Comparison of ENCODE assay signal across 16 cellular contexts in the genomic region with DNA sequence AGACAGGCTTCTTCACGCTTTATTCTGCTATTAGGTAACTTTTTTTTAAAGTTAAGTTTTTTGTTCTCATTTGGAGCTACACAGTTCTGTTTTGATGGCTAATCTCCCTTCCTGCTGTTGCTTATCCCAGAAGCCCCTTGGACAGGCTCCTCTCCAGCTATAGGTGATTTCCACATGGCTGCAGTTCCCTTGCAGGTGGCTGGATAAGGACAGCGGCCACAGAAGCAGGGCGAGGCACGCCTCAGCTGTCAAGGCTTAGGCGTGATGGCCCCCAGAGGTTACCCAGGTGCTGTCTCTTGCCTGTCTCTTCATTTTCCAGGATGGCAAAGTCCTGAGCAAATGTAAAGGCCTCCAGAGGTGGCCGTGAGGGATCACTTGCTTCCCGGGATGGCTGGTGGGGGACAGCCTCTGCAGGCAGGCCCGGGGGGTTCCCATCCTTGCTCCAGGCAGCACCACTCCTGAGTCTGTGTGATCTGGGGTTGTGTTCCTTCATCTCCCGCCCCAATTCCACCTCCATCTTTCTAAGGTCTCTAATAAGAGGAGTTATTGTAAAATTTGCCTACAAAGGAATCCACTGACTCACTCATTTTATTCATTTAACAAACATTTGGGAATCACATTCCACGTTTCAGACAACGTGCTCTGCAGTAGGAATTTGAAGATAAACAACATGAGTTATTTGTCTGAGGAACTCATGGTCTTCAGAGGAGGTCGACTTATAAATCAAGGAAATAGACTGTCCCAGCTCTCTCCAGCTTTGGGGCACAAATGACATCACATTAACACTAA. TPM values are rescaled to one million over a fixed set of nuclear protein-coding genes. Genes with fewer than 3 reads are reported as not detected.
DNase-seq lines count a peak whose midpoint lies in the region; ATAC-seq, FAIRE-seq and TF ChIP-seq lines count a peak whose summit lies in the region.
"Had no signal": no experiment of that assay in that cellular context is flagged by ENCODE, and none has a peak within 500 bp of the region (broad histone marks: within the 10 kb centered on the region; RNA-seq: fewer than 3 reads in every experiment).

No MANE protein-coding gene starts in this region.

- no peaks in the 10 kb centered on the region for H4K20me1 ChIP-seq in astrocyte (ENCODE audit: insufficient read depth, low read length)

- H3K4me1 Mint-ChIP-seq in MCF 10A (ENCODE audit: insufficient read depth, unreplicated experiment) (peaks cover 13% of the 10 kb centered on the region), astrocyte (ENCODE audit: low read depth, unreplicated experiment) (peaks cover 2% of the 10 kb centered on the region)
- H3K4me1 Mint-ChIP-seq: activated T-helper 17 cell treated with anti-CD3 and anti-CD28 coated beads, Interleukin-2, amount 50 U/mL, for 72 hours had no signal

- POLR2A ChIA-PET in MCF 10A (lab: Yijun Ruan, JAX): interaction anchor here (0.6 kb wide), 2 partner anchors 14 to 135 kb away, joined by 3 to 5 read pairs; no protein-coding TSS in a partner anchor

- no peak for FAIRE-seq in astrocyte (lab: Jason Lieb, UNC)
- FAIRE-seq in D721Med (lab: Jason Lieb, UNC): no peak

- no peaks in the 10 kb centered on the region for H3K79me2 ChIP-seq in astrocyte (ENCODE audit: insufficient read depth, low read length)

- no peaks in the 10 kb centered on the region for H3K27me3 Mint-ChIP-seq in MCF 10A (ENCODE audit: insufficient read depth, unreplicated experiment)
- H3K27me3 Mint-ChIP-seq in astrocyte (ENCODE audit: low read depth, unreplicated experiment): no peaks in the 10 kb centered on the region
- H3K27me3 Mint-ChIP-seq: activated CD4-positive, alpha-beta memory T cell treated with anti-CD3 and anti-CD28 coated beads, Interleukin-2, amount 10 ng/mL, durations not matched to agents 7 days and 5 days; activated T-helper 17 cell treated with anti-CD3 and anti-CD28 coated beads, Interleukin-2, amount 50 U/mL, for 72 hours had no signal

- H3K27me3 ChIP-seq in breast epithelium (no peaks in the 10 kb centered on the region), astrocyte (ENCODE audit: insufficient read depth, low read length) (no peaks in the 10 kb centered on the region), foreskin keratinocyte (no peaks in the 10 kb centered on the region)

- H3K4me3 Mint-ChIP-seq in MCF 10A (ENCODE audit: unreplicated experiment) (no peak overlapping the region), astrocyte (ENCODE audit: unreplicated experiment) (no peak overlapping the region)
- H3K4me3 Mint-ChIP-seq: activated CD4-positive, alpha-beta memory T cell treated with anti-CD3 and anti-CD28 coated beads, Interleukin-2, amount 10 ng/mL, durations not matched to agents 7 days and 5 days had no signal

- peak overlapping the region; percentile 20 for H3K4me2 ChIP-seq in astrocyte (ENCODE audit: low read length)

- H3K27ac Mint-ChIP-seq in MCF 10A (ENCODE audit: low read depth, unreplicated experiment) (no peak overlapping the region), astrocyte (ENCODE audit: unreplicated experiment) (peak overlapping the region; percentile 47)
- H3K27ac Mint-ChIP-seq: activated CD4-positive, alpha-beta memory T cell treated with anti-CD3 and anti-CD28 coated beads, Interleukin-2, amount 10 ng/mL, durations not matched to agents 7 days and 5 days; activated T-helper 17 cell treated with anti-CD3 and anti-CD28 coated beads, Interleukin-2, amount 50 U/mL, for 72 hours had no signal

- H3K9me3 Mint-ChIP-seq in MCF 10A (ENCODE audit: unreplicated experiment) (no peaks in the 10 kb centered on the region), astrocyte (ENCODE audit: unreplicated experiment) (peaks cover 9% of the 10 kb centered on the region)
- H3K9me3 Mint-ChIP-seq: activated CD4-positive, alpha-beta memory T cell treated with anti-CD3 and anti-CD28 coated beads, Interleukin-2, amount 10 ng/mL, durations not matched to agents 7 days and 5 days had no signal

- DNase-seq in MCF 10A (ENCODE audit: unreplicated experiment): peak; percentile 11
- DNase-seq in breast epithelium (ENCODE audit: low spot score in 2 of 2): no peak
- DNase-seq in astrocyte (ENCODE audit: low read depth): peak; percentile 45
- DNase-seq in foreskin keratinocyte: peak; percentile 17 to 38
- no peak for DNase-seq in activated gamma-delta T cell treated with Interleukin-2 at 50 U/mL for 16 hours
- DNase-seq in 8988T: no peak
- no peak for DNase-seq in D721Med (ENCODE audit: insufficient read length, low spot score)
- DNase-seq: activated CD4-positive, alpha-beta memory T cell treated with anti-CD3 and anti-CD28 coated beads, Interleukin-2, amount 10 ng/mL, durations not matched to agents 7 days and 5 days; amygdala; dermis blood vessel endothelial cell; DMS 273 treated with DMSO at 0.1 percent for 48 hours; NCI-H345 had no signal

- no peak overlapping the region for H3K9ac ChIP-seq in astrocyte (ENCODE audit: low read length)

- no peaks in the 10 kb centered on the region for H3K36me3 Mint-ChIP-seq in MCF 10A (ENCODE audit: insufficient read depth, unreplicated experiment)
- H3K36me3 Mint-ChIP-seq in astrocyte (ENCODE audit: low read depth, unreplicated experiment): peaks cover 9% of the 10 kb centered on the region

- intact Hi-C loops in MCF 10A (cut with micrococcal nuclease): no loop called here
- intact Hi-C loops in breast epithelium (cut with DNase I; ENCODE audit: low total_unique reads): no loop called here

- H2AFZ ChIP-seq in astrocyte (ENCODE audit: low read depth, low read length): no peak overlapping the region

- H3K4me3 ChIP-seq in breast epithelium (no peak overlapping the region), astrocyte (ENCODE audit: insufficient read depth, low read depth, low read length) (no peak overlapping the region)
- H3K4me3 ChIP-seq: SK-N-MC had no signal

- no peaks in the 10 kb centered on the region for H3K4me1 ChIP-seq in breast epithelium
- H3K4me1 ChIP-seq in astrocyte (ENCODE audit: insufficient read depth, low read length): peaks cover 10% of the 10 kb centered on the region
- no peaks in the 10 kb centered on the region for H3K4me1 ChIP-seq in foreskin keratinocyte

- H3K9me3 ChIP-seq in breast epithelium (no peaks in the 10 kb centered on the region), astrocyte (ENCODE audit: insufficient read depth, low read depth, low read length) (no peaks in the 10 kb centered on the region)

- TF ChIP-seq CTCF in MCF 10A (IDR thresholded peaks at IDR 0.05; ENCODE audit: unreplicated experiment) (no peak), breast epithelium (IDR thresholded peaks at IDR 0.05) (no peak), astrocyte (IDR thresholded peaks at IDR 0.05; ENCODE audit: insufficient read depth, low read depth, low read length) (no peak), foreskin keratinocyte (conservative IDR thresholded peaks at IDR 0.05) (no peak), D721Med (IDR thresholded peaks at IDR 0.05; ENCODE audit: insufficient read depth, missing control alignments) (no peak)

- TF ChIP-seq POLR2A in breast epithelium (IDR thresholded peaks at IDR 0.05): no peak

- no TSS peak for BruUV-seq in MCF 10A (replicated peaks; lab: Mats Ljungman, UMichigan)

- no peak overlapping the region for H3K27ac ChIP-seq in breast epithelium
- no peak overlapping the region for H3K27ac ChIP-seq in astrocyte (ENCODE audit: low read depth, low read length)
- H3K27ac ChIP-seq in foreskin keratinocyte: no peak overlapping the region
- H3K27ac ChIP-seq: SK-N-MC had no signal

- H3K36me3 ChIP-seq in breast epithelium (no peaks in the 10 kb centered on the region), astrocyte (ENCODE audit: insufficient read depth, low read length) (no peaks in the 10 kb centered on the region)

- ATAC-seq in foreskin keratinocyte (no peak), GM18502 (IDR thresholded peaks at IDR 0.05; ENCODE audit: poor library complexity, unreplicated experiment) (no peak)
- ATAC-seq: activated T-helper 17 cell treated with anti-CD3 and anti-CD28 coated beads, Interleukin-2, amount 50 U/mL, for 72 hours; esophagus mucosa had no signal

- CTCF ChIA-PET in MCF 10A (lab: Yijun Ruan, JAX): interaction anchor here (0.6 kb wide), 1 partner anchor 10 kb away, joined by 3 read pairs; no protein-coding TSS in a partner anchor

RNA-seq across cellular contexts. Expression of a gene that starts 53.4 kb away (rescaled TPM):
- total RNA-seq in MCF 10A (2022) (31.8 and 32.2 TPM in 2 replicates), breast epithelium (10 to 100 TPM; 23.2 to 46.7 (median 24.6) TPM), astrocyte (30.8 and 33.2 TPM in 2 replicates), foreskin keratinocyte (28.3 and 28.6 TPM in 2 replicates)
- 9.5 and 11.1 TPM in 2 replicates for polyA plus RNA-seq in foreskin keratinocyte

Comparison
In these comparisons a context has a peak if more than half of its experiments do, and no peak if none do; other contexts are left out.
1. DNase-seq: peak in MCF 10A (single experiment), astrocyte (single experiment) and foreskin keratinocyte (2 of 2); none in breast epithelium (0 of 2), activated gamma-delta T cell treated with Interleukin-2 at 50 U/mL for 16 hours (single experiment), 8988T (single experiment) and D721Med (single experiment).